In the genomic region with DNA sequence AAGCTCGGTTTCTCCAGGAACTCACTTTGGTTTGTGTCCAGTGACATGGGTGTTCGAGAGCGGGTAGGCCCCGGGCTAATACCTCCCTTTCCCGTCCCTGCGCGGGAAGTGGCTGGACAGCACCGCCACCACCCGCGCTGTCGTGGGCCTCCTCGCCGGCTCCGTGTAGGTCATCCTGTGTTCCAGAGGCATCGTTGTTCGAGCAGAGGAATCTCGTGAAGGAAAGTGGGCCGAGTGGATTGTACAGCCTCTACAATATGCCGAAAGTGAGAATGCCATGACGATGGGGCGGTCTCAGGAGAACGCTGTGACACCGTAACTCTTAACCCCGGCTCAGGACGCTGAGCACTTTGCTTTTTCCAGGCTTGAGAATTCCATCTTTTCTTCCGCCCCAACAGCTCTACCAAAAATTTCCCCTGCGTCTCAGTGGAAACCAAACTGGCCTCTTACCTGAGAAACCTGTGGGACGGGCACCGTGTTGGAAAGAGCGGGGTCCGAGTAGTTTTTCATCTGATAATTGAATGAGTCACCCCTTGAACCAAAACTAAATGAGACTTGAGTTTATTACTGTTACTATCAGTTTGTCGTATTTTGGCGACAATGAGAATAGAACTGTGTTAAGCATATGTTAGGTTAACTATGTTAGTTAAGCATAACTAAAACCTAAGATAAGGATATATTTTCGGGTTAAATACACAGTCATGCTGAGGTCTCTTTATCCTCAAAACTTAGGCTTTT, we compare ENCODE assay signal across 8 cellular contexts. TPM values are rescaled to one million over a fixed set of nuclear protein-coding genes. Genes with fewer than 3 reads are reported as not detected.
DNase-seq lines count a peak whose midpoint lies in the region; ATAC-seq lines count a peak whose summit lies in the region.

No MANE protein-coding gene starts in this region.

- peak overlapping the region; percentile 93 for H3K27ac Mint-ChIP-seq in activated CD8-positive, alpha-beta memory T cell treated with anti-CD3 and anti-CD28 coated beads, Interleukin-2, amount 10 ng/mL, durations not matched to agents 7 days and 5 days
- H3K27ac Mint-ChIP-seq in activated naive CD8-positive, alpha-beta T cell: peak overlapping the region; percentile 99
- peak overlapping the region; percentile 97 to 99 for H3K27ac Mint-ChIP-seq in stimulated activated naive CD8-positive, alpha-beta T cell treated with anti-CD3 and anti-CD28 coated beads, Interleukin-15, amount 100 ng/mL, for 72 hours

- peak overlapping the region; percentile 96 for H3K4me3 ChIP-seq in iPS-15b (ENCODE audit: low read depth, low read length)

- peak; percentile 48 for ATAC-seq in activated CD8-positive, alpha-beta memory T cell treated with anti-CD3 and anti-CD28 coated beads, Interleukin-2, amount 10 ng/mL, durations not matched to agents 7 days and 5 days
- peak; percentile 32 for ATAC-seq in HG03354 (IDR thresholded peaks at IDR 0.05; ENCODE audit: poor library complexity, severe bottlenecking, unreplicated experiment)
- ATAC-seq in stimulated activated naive CD8-positive, alpha-beta T cell treated with anti-CD3 and anti-CD28 coated beads, Interleukin-15, amount 100 ng/mL, for 72 hours: peak; percentile 36

- no peaks in the 10 kb centered on the region for H3K9me3 ChIP-seq in iPS-15b (ENCODE audit: control insufficient read depth, insufficient read depth, low read length)

- CTCF ChIA-PET in activated CD8-positive, alpha-beta memory T cell treated with anti-CD3 and anti-CD28 coated beads, Interleukin-2, amount 10 ng/mL, durations not matched to agents 7 days and 5 days (lab: Charles Lee): interaction anchor here (0.9 to 2.0 kb wide), 12 partner anchors 8 to 240 kb away, joined by 3 to 12 read pairs (median 4); a partner anchor contains a TSS

- H3K9ac ChIP-seq in iPS-15b (ENCODE audit: low read depth, low read length): peak overlapping the region; percentile 99

- peak overlapping the region; percentile 99 for H3K4me3 Mint-ChIP-seq in activated CD8-positive, alpha-beta memory T cell treated with anti-CD3 and anti-CD28 coated beads, Interleukin-2, amount 10 ng/mL, durations not matched to agents 7 days and 5 days
- peak overlapping the region; percentile 95 for H3K4me3 Mint-ChIP-seq in activated naive CD8-positive, alpha-beta T cell
- peak overlapping the region; percentile 95 to 96 for H3K4me3 Mint-ChIP-seq in stimulated activated naive CD8-positive, alpha-beta T cell treated with anti-CD3 and anti-CD28 coated beads, Interleukin-15, amount 100 ng/mL, for 72 hours

- no peaks in the 10 kb centered on the region for H3K27me3 Mint-ChIP-seq in activated CD8-positive, alpha-beta memory T cell treated with anti-CD3 and anti-CD28 coated beads, Interleukin-2, amount 10 ng/mL, durations not matched to agents 7 days and 5 days
- H3K27me3 Mint-ChIP-seq in activated naive CD8-positive, alpha-beta T cell: no peaks in the 10 kb centered on the region
- no peaks in the 10 kb centered on the region for H3K27me3 Mint-ChIP-seq in stimulated activated naive CD8-positive, alpha-beta T cell treated with anti-CD3 and anti-CD28 coated beads, Interleukin-15, amount 100 ng/mL, for 72 hours

- H3K36me3 ChIP-seq in iPS-15b (ENCODE audit: control insufficient read depth, insufficient read depth, low read length): peaks cover 10% of the 10 kb centered on the region

- H3K4me1 Mint-ChIP-seq in activated CD8-positive, alpha-beta memory T cell treated with anti-CD3 and anti-CD28 coated beads, Interleukin-2, amount 10 ng/mL, durations not matched to agents 7 days and 5 days: peaks cover 69% of the 10 kb centered on the region
- H3K4me1 Mint-ChIP-seq in activated naive CD8-positive, alpha-beta T cell (ENCODE audit: low read depth): peaks cover 68% of the 10 kb centered on the region
- H3K4me1 Mint-ChIP-seq in stimulated activated naive CD8-positive, alpha-beta T cell treated with anti-CD3 and anti-CD28 coated beads, Interleukin-15, amount 100 ng/mL, for 72 hours: peaks cover 61% of the 10 kb centered on the region

- no peak for DNase-seq in activated CD8-positive, alpha-beta memory T cell treated with anti-CD3 and anti-CD28 coated beads, Interleukin-2, amount 10 ng/mL, durations not matched to agents 7 days and 5 days
- DNase-seq in activated CD8-positive, alpha-beta memory T cell treated with anti-CD3 and anti-CD28 coated beads, Interleukin-2, amount 50 U/mL, for 4 hours: no peak
- no peak for DNase-seq in stimulated activated naive CD8-positive, alpha-beta T cell treated with anti-CD3 and anti-CD28 coated beads, Interleukin-15, amount 100 ng/mL, for 72 hours
- DNase-seq in GM19238 (ENCODE audit: insufficient read length, low spot score) (no peak), NCI-H1417 treated with DMSO at 0.1 percent for 48 hours (lab: John Stamatoyannopoulos, UW) (no peak)

- H3K9me3 Mint-ChIP-seq in activated CD8-positive, alpha-beta memory T cell treated with anti-CD3 and anti-CD28 coated beads, Interleukin-2, amount 10 ng/mL, durations not matched to agents 7 days and 5 days (ENCODE audit: low read depth): no peaks in the 10 kb centered on the region
- no peaks in the 10 kb centered on the region for H3K9me3 Mint-ChIP-seq in activated naive CD8-positive, alpha-beta T cell (ENCODE audit: low read depth)
- no peaks in the 10 kb centered on the region for H3K9me3 Mint-ChIP-seq in stimulated activated naive CD8-positive, alpha-beta T cell treated with anti-CD3 and anti-CD28 coated beads, Interleukin-15, amount 100 ng/mL, for 72 hours

- H3K36me3 Mint-ChIP-seq in activated CD8-positive, alpha-beta memory T cell treated with anti-CD3 and anti-CD28 coated beads, Interleukin-2, amount 10 ng/mL, durations not matched to agents 7 days and 5 days: peaks cover 23% of the 10 kb centered on the region
- H3K36me3 Mint-ChIP-seq in activated naive CD8-positive, alpha-beta T cell: peaks cover 9% of the 10 kb centered on the region

- peaks cover 3% of the 10 kb centered on the region for H3K4me1 ChIP-seq in iPS-15b (ENCODE audit: control insufficient read depth, insufficient read depth, low read length)

- no peaks in the 10 kb centered on the region for H3K27me3 ChIP-seq in iPS-15b (ENCODE audit: control insufficient read depth, insufficient read depth, low read length)

RNA-seq across cellular contexts. Expression of a gene that starts 0.5 kb away (rescaled TPM):
- 100 to 1,000 TPM; 145 to 189 TPM for total RNA-seq in activated CD8-positive, alpha-beta memory T cell treated with anti-CD3 and anti-CD28 coated beads, Interleukin-2, amount 10 ng/mL, durations not matched to agents 7 days and 5 days

RNA-seq across cellular contexts. Expression of a gene that starts 1.0 kb away (rescaled TPM):
- total RNA-seq in activated CD8-positive, alpha-beta memory T cell treated with anti-CD3 and anti-CD28 coated beads, Interleukin-2, amount 10 ng/mL, durations not matched to agents 7 days and 5 days: 10 to 100 TPM; 32.4 to 33.5 TPM

RNA-seq across cellular contexts. Expression of a gene that starts 51.3 kb away (rescaled TPM):
- under 1 TPM in 1 of 2 experiments, not detected in 1; 0.44 TPM for total RNA-seq in activated CD8-positive, alpha-beta memory T cell treated with anti-CD3 and anti-CD28 coated beads, Interleukin-2, amount 10 ng/mL, durations not matched to agents 7 days and 5 days
